In the genomic region with DNA sequence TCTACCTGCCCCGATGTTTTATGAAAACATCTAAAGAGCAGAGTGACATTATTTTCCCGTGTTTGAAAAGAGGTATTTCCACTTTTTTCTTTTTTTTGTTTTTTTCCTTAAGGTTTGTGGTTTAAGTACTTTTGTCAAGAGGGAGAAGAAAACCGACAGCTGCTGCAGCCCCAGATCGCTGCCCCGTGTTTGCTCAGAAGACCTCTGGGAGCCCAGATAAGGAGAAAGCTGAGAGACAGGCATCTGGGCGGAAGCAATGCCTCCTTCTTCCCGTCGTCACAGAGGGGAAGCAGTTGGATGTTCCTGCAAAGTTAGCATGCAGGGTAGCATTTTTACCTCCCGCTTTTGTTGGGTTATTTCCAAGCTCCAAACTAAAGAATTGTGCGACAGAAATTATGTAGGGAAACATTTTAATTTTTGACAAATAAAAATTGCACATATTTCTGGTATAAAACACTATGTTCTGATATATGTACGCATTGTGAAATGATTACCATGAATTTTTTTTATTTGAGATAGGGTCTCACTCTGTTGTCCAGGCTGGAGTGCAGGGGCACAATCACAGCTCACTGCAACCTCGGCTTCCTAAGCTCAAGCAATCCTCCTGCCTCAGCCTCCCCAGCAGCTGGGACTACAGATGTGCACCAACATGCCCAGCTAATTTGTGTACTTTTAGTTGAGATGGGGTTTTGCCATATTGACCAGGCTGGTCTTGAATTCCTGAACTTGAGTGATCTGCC, we compare ENCODE assay signal across 1 cellular context.
TF ChIP-seq lines count a peak whose summit lies in the region.

No MANE protein-coding gene starts in this region.

TF ChIP-seq in K562, 482 proteins besides CTCF, POLR2A, EP300 and RAD21 (continued from another document and continues in another):
- TF ChIP-seq ETV5 (CRISPR knock-in tag; IDR thresholded peaks at IDR 0.05; ENCODE audit: low read depth), result peak; percentile 39; the same call in 1 of the 2 replicates
- no peak for TF ChIP-seq FOS (IDR thresholded peaks at IDR 0.05; ENCODE audit: extremely low read depth, insufficient read length)
- peak; percentile 83 for TF ChIP-seq ZKSCAN8 (CRISPR knock-in tag; IDR thresholded peaks at IDR 0.05)
- TF ChIP-seq HES1 (IDR thresholded peaks at IDR 0.05; ENCODE audit: low read depth), result 0 out of 2 replicates have a peak, but pooled peaks have one; percentile 55
- TF ChIP-seq, protein P1, sequence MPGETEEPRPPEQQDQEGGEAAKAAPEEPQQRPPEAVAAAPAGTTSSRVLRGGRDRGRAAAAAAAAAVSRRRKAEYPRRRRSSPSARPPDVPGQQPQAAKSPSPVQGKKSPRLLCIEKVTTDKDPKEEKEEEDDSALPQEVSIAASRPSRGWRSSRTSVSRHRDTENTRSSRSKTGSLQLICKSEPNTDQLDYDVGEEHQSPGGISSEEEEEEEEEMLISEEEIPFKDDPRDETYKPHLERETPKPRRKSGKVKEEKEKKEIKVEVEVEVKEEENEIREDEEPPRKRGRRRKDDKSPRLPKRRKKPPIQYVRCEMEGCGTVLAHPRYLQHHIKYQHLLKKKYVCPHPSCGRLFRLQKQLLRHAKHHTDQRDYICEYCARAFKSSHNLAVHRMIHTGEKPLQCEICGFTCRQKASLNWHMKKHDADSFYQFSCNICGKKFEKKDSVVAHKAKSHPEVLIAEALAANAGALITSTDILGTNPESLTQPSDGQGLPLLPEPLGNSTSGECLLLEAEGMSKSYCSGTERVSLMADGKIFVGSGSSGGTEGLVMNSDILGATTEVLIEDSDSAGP (CRISPR knock-in tag; IDR thresholded peaks at IDR 0.05), result no peak
- TF ChIP-seq BHLHE40 (IDR thresholded peaks at IDR 0.05; ENCODE audit: low read length), result peak; percentile 57; the same call in 1 of the 2 replicates
- TF ChIP-seq EP400 (IDR thresholded peaks at IDR 0.05), result no peak
- TF ChIP-seq, protein P2, sequence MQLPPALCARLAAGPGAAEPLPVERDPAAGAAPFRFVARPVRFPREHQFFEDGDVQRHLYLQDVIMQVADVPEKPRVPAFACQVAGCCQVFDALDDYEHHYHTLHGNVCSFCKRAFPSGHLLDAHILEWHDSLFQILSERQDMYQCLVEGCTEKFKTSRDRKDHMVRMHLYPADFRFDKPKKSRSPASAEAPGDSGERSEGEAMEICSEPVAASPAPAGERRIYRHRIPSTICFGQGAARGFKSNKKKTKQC (CRISPR knock-in tag; IDR thresholded peaks at IDR 0.05), result no peak
- no peak for TF ChIP-seq CGGBP1 (CRISPR knock-in tag; IDR thresholded peaks at IDR 0.05)
- TF ChIP-seq ZNF589 (CRISPR knock-in tag; IDR thresholded peaks at IDR 0.05; ENCODE audit: low read depth), result peak; percentile 94
- peak; percentile 57 for TF ChIP-seq ZNF121 (CRISPR knock-in tag; conservative IDR thresholded peaks at IDR 0.05)
- TF ChIP-seq RBBP5 (IDR thresholded peaks at IDR 0.05; ENCODE audit: borderline replicate concordance, insufficient read depth, low read length, poor library complexity, severe bottlenecking), result no peak
- TF ChIP-seq NCOR1 (IDR thresholded peaks at IDR 0.05), result peak; percentile 95
- TF ChIP-seq NFIC (IDR thresholded peaks at IDR 0.05), result peak; percentile 88
- TF ChIP-seq CBFB (CRISPR knock-in tag; IDR thresholded peaks at IDR 0.05), result no peak
- TF ChIP-seq ZNF224 (CRISPR knock-in tag; IDR thresholded peaks at IDR 0.05), result no peak
- no peak for TF ChIP-seq ATF1 (CRISPR knock-in tag; IDR thresholded peaks at IDR 0.05)
- peak; percentile 45; the same call in 1 of the 2 replicates for TF ChIP-seq ATF1 (tag; IDR thresholded peaks at IDR 0.05)
- TF ChIP-seq, protein P3, sequence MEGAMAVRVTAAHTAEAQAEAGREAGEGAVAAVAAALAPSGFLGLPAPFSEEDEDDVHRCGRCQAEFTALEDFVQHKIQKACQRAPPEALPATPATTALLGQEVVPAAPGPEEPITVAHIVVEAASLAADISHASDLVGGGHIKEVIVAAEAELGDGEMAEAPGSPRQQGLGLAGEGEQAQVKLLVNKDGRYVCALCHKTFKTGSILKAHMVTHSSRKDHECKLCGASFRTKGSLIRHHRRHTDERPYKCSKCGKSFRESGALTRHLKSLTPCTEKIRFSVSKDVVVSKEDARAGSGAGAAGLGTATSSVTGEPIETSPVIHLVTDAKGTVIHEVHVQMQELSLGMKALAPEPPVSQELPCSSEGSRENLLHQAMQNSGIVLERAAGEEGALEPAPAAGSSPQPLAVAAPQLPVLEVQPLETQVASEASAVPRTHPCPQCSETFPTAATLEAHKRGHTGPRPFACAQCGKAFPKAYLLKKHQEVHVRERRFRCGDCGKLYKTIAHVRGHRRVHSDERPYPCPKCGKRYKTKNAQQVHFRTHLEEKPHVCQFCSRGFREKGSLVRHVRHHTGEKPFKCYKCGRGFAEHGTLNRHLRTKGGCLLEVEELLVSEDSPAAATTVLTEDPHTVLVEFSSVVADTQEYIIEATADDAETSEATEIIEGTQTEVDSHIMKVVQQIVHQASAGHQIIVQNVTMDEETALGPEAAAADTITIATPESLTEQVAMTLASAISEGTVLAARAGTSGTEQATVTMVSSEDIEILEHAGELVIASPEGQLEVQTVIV (CRISPR knock-in tag; IDR thresholded peaks at IDR 0.05; ENCODE audit: borderline replicate concordance), result no peak
- no peak for TF ChIP-seq KDM5B (IDR thresholded peaks at IDR 0.05; ENCODE audit: insufficient replicate concordance, low read depth, low read length)
- no peak for TF ChIP-seq ZBTB40 (IDR thresholded peaks at IDR 0.05)
- no peak for TF ChIP-seq ZBTB40 (CRISPR knock-in tag; IDR thresholded peaks at IDR 0.05)
- TF ChIP-seq ZNF436 (CRISPR knock-in tag; IDR thresholded peaks at IDR 0.05), result no peak
- 0 out of 2 replicates have a peak, but pooled peaks have one; percentile 14 for TF ChIP-seq L3MBTL2 (IDR thresholded peaks at IDR 0.05)
- TF ChIP-seq ZFX (CRISPR knock-in tag; IDR thresholded peaks at IDR 0.05), result no peak
- TF ChIP-seq MECOM (CRISPR knock-in tag; IDR thresholded peaks at IDR 0.05), result peak; percentile 60; the same call in 1 of the 2 replicates
- no peak for TF ChIP-seq NFYB (IDR thresholded peaks at IDR 0.05; ENCODE audit: extremely low read depth, insufficient read length)
- TF ChIP-seq MYC (IDR thresholded peaks at IDR 0.05; ENCODE audit: low read depth, low read length), result no peak
- TF ChIP-seq MYC (CRISPR knock-in tag; IDR thresholded peaks at IDR 0.05; ENCODE audit: borderline replicate concordance, low read depth), result no peak
- TF ChIP-seq ZNF57 (CRISPR knock-in tag; IDR thresholded peaks at IDR 0.05), result no peak
- TF ChIP-seq MAX (CRISPR knock-in tag; IDR thresholded peaks at IDR 0.05), result no peak
- peak; percentile 51 for TF ChIP-seq CREB1 (IDR thresholded peaks at IDR 0.05)
- no peak for TF ChIP-seq CREB1 (CRISPR knock-in tag; IDR thresholded peaks at IDR 0.05)
- TF ChIP-seq KAT7 (CRISPR knock-in tag; IDR thresholded peaks at IDR 0.05; ENCODE audit: borderline replicate concordance), result no peak
- TF ChIP-seq RNF2 (IDR thresholded peaks at IDR 0.05), result peak; percentile 74; the same call in 1 of the 2 replicates
- TF ChIP-seq, protein P4, sequence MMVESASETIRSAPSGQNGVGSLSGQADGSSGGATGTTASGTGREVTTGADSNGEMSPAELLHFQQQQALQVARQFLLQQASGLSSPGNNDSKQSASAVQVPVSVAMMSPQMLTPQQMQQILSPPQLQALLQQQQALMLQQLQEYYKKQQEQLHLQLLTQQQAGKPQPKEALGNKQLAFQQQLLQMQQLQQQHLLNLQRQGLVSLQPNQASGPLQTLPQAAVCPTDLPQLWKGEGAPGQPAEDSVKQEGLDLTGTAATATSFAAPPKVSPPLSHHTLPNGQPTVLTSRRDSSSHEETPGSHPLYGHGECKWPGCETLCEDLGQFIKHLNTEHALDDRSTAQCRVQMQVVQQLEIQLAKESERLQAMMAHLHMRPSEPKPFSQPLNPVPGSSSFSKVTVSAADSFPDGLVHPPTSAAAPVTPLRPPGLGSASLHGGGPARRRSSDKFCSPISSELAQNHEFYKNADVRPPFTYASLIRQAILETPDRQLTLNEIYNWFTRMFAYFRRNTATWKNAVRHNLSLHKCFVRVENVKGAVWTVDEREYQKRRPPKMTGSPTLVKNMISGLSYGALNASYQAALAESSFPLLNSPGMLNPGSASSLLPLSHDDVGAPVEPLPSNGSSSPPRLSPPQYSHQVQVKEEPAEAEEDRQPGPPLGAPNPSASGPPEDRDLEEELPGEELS (CRISPR knock-in tag; IDR thresholded peaks at IDR 0.05; ENCODE audit: borderline replicate concordance), result no peak
- TF ChIP-seq SIRT6 (IDR thresholded peaks at IDR 0.05; ENCODE audit: low read depth, low read length), result no peak
